In genomic region chr11:116192509-116193206, GRCh38 we compare ENCODE assay signal across 8 cellular contexts.
DNase-seq lines count a peak whose midpoint lies in the region; ATAC-seq and TF ChIP-seq lines count a peak whose summit lies in the region.
"Had no signal": no experiment of that assay in that cellular context is flagged by ENCODE, and none has a peak within 500 bp of the region (broad histone marks: within the 10 kb centered on the region; RNA-seq: fewer than 3 reads in every experiment).

No MANE protein-coding gene starts in this region.

- H2AFZ ChIP-seq in GM23338: no peak overlapping the region

- no peak for TF ChIP-seq CTCF in GM23338 (conservative IDR thresholded peaks at IDR 0.05; ENCODE audit: low read depth in 2 of 2)
- TF ChIP-seq CTCF in astrocyte of the cerebellum (IDR thresholded peaks at IDR 0.05; ENCODE audit: low read depth, low read length, missing control alignments): no peak

- H3K4me3 ChIP-seq in GM23338 (peak overlapping the region; percentile 45), astrocyte of the cerebellum (ENCODE audit: low read depth, low read length) (peak overlapping the region; percentile 46), skin epidermis (peak overlapping the region; percentile 16 to 45 (median 29))

- in situ Hi-C loops in astrocyte of the cerebellum (cut with HindIII; ENCODE audit: low sequenced_read_pairs): no loop called here

- H3K9me3 Mint-ChIP-seq in GM23338: no peaks in the 10 kb centered on the region

- H3K4me3 Mint-ChIP-seq in GM23338: peak overlapping the region; percentile 76

- peaks cover 33% of the 10 kb centered on the region for H3K4me1 ChIP-seq in GM23338 (ENCODE audit: insufficient read depth)

- H3K36me3 Mint-ChIP-seq in GM23338 (ENCODE audit: low read depth): no peaks in the 10 kb centered on the region

- DNase-seq in GM23338 (ENCODE audit: low spot score) (peak; percentile 40), astrocyte of the cerebellum (ENCODE audit: low read depth) (no peak), kidney tubule cell (ENCODE audit: low spot score) (peak; percentile 22), HuH-7 (ENCODE audit: low spot score) (no peak)
- no peak for DNase-seq in activated T-cell treated with anti-CD3 and anti-CD28 coated beads, Interleukin-2, amount 50 U/mL, for 1 hour
- DNase-seq: T-helper 2 cell had no signal

- H3K79me2 ChIP-seq in GM23338 (replicated peaks; ENCODE audit: insufficient read depth): no peaks in the 10 kb centered on the region

- H3K9me2 ChIP-seq in GM23338 (ENCODE audit: insufficient read depth): no peaks in the 10 kb centered on the region

- ATAC-seq in GM23338 (peak; percentile 13), HG02588 (IDR thresholded peaks at IDR 0.05; ENCODE audit: unreplicated experiment) (no peak)

- no peaks in the 10 kb centered on the region for H3F3A ChIP-seq in GM23338 (replicated peaks; ENCODE audit: low read depth)

- no peaks in the 10 kb centered on the region for H3K36me3 ChIP-seq in GM23338 (ENCODE audit: insufficient read depth)

- no peak overlapping the region for H3K27ac ChIP-seq in GM23338 (ENCODE audit: low read depth)
- peak overlapping the region in 12 of 21 experiments; percentile 24 to 83 (median 73) for H3K27ac ChIP-seq in skin epidermis

- peak overlapping the region; percentile 66 for H3K4me2 ChIP-seq in GM23338

- H3K4me1 Mint-ChIP-seq in GM23338: peaks cover 44% of the 10 kb centered on the region

- no peaks in the 10 kb centered on the region; the same call in 1 of the 2 replicates for H4K20me1 ChIP-seq in GM23338 (replicated peaks; ENCODE audit: insufficient read depth)

- H3K27ac Mint-ChIP-seq in GM23338: no peak overlapping the region

- H3K27me3 Mint-ChIP-seq in GM23338 (ENCODE audit: insufficient read depth, low read depth, poor library complexity): peaks cover 14% of the 10 kb centered on the region

- peaks cover 22% of the 10 kb centered on the region for H3K27me3 ChIP-seq in GM23338 (ENCODE audit: insufficient read depth)

TF ChIP-seq in GM23338, 12 proteins besides CTCF, POLR2A, EP300 and RAD21:
- TF ChIP-seq ETS1 (IDR thresholded peaks at IDR 0.05) (no peak), EZH2phosphoT487 (IDR thresholded peaks at IDR 0.05; ENCODE audit: unreplicated experiment) (no peak), STAT1 (IDR thresholded peaks at IDR 0.05; ENCODE audit: unreplicated experiment) (no peak), ZNF462 (CRISPR knock-in tag; IDR thresholded peaks at IDR 0.05) (no peak), EZH2 (IDR thresholded peaks at IDR 0.05; ENCODE audit: low read depth, unreplicated experiment) (no peak), NANOG (IDR thresholded peaks at IDR 0.05; ENCODE audit: borderline replicate concordance) (no peak), CREB1 (CRISPR knock-in tag; IDR thresholded peaks at IDR 0.05; ENCODE audit: low read depth) (no peak), POLR2AphosphoS5 (IDR thresholded peaks at IDR 0.05; ENCODE audit: low read depth) (no peak), ZNF331 (CRISPR knock-in tag; IDR thresholded peaks at IDR 0.05; ENCODE audit: low read depth) (no peak), ZNF114 (CRISPR knock-in tag; IDR thresholded peaks at IDR 0.05) (no peak), REST (IDR thresholded peaks at IDR 0.05; ENCODE audit: unreplicated experiment) (no peak)
TF ChIP-seq in GM23338: peak in this region for 0.

Comparison
In these comparisons a context has a peak if more than half of its experiments do, and no peak if none do; other contexts are left out.
1. DNase-seq: peak in GM23338 (single experiment) and kidney tubule cell (single experiment); none in astrocyte of the cerebellum (single experiment), HuH-7 (single experiment) and activated T-cell treated with anti-CD3 and anti-CD28 coated beads, Interleukin-2, amount 50 U/mL, for 1 hour (single experiment).
2. Peak in every context shown above with its lines, with median percentiles within 50 percentile points of each other: H3K4me3 ChIP-seq.